In genomic region chr10:8073696-8074416, GRCh38 we compare ENCODE assay signal across 1 cellular context.
TF ChIP-seq lines count a peak whose summit lies in the region.

No MANE protein-coding gene starts in this region.

TF ChIP-seq in SK-N-SH, 30 proteins besides CTCF, POLR2A, EP300 and RAD21 (continued from another document):
- no peak for TF ChIP-seq FOXM1 (IDR thresholded peaks at IDR 0.05; ENCODE audit: low read depth)
- no peak for TF ChIP-seq EZH2phosphoT487 (IDR thresholded peaks at IDR 0.05; ENCODE audit: borderline replicate concordance, low read depth)
- TF ChIP-seq FOXJ3 (CRISPR knock-in tag; IDR thresholded peaks at IDR 0.05), result no peak
- 0 out of 2 replicates have a peak, but pooled peaks have one; percentile 47 for TF ChIP-seq RXRA (IDR thresholded peaks at IDR 0.05; ENCODE audit: borderline replicate concordance, low read depth)
- no peak for TF ChIP-seq GABPA (IDR thresholded peaks at IDR 0.05; ENCODE audit: low read depth)
- no peak for TF ChIP-seq RCOR1 (IDR thresholded peaks at IDR 0.05; ENCODE audit: low read length)
- no peak for TF ChIP-seq USF1 (IDR thresholded peaks at IDR 0.05; ENCODE audit: borderline replicate concordance, low read depth)
- peak; percentile 43 for TF ChIP-seq TCF12 (IDR thresholded peaks at IDR 0.05)
- TF ChIP-seq TEAD4 (IDR thresholded peaks at IDR 0.05; ENCODE audit: borderline replicate concordance, insufficient read depth), result no peak
- no peak for TF ChIP-seq IRF3 (IDR thresholded peaks at IDR 0.05; ENCODE audit: low read depth, low read length)
- TF ChIP-seq MAX (IDR thresholded peaks at IDR 0.05; ENCODE audit: low read depth), result peak; percentile 61
- no peak for TF ChIP-seq NRF1 (IDR thresholded peaks at IDR 0.05; ENCODE audit: low read depth, low read length)
- peak; percentile 60; the same call in 1 of the 2 replicates for TF ChIP-seq FOSL2 (IDR thresholded peaks at IDR 0.05; ENCODE audit: borderline replicate concordance, low read depth)
- TF ChIP-seq RFX5 (IDR thresholded peaks at IDR 0.05; ENCODE audit: low read length), result no peak
- no peak for TF ChIP-seq MEF2A (IDR thresholded peaks at IDR 0.05; ENCODE audit: borderline replicate concordance, low read depth)
- no peak for TF ChIP-seq YY1 (IDR thresholded peaks at IDR 0.05; ENCODE audit: low read depth)
- TF ChIP-seq USF2 (IDR thresholded peaks at IDR 0.05; ENCODE audit: borderline replicate concordance, low read depth, low read length), result no peak
- peak; percentile 29; the same call in 1 of the 2 replicates for TF ChIP-seq PBX3 (IDR thresholded peaks at IDR 0.05)
- no peak for TF ChIP-seq POLR2AphosphoS5 (IDR thresholded peaks at IDR 0.05; ENCODE audit: low read depth, low read length)
- TF ChIP-seq SMC3 (IDR thresholded peaks at IDR 0.05; ENCODE audit: low read depth, low read length), result no peak
- TF ChIP-seq ELF1 (IDR thresholded peaks at IDR 0.05), result no peak
- TF ChIP-seq CHD2 (IDR thresholded peaks at IDR 0.05; ENCODE audit: low read length, partially characterized antibody), result no peak
- no peak for TF ChIP-seq NFIC (IDR thresholded peaks at IDR 0.05; ENCODE audit: borderline replicate concordance)
